In genomic region chr1:223720987-223721591, GRCh38 we compare ENCODE assay signal across 10 cellular contexts. TPM values are rescaled to one million over a fixed set of nuclear protein-coding genes. Genes with fewer than 3 reads are reported as not detected.
A peak's percentile ranks its signal among the peaks of the same experiment; 100 is the strongest.
DNase-seq lines count a peak whose midpoint lies in the region; FAIRE-seq and TF ChIP-seq lines count a peak whose summit lies in the region.
"Had no signal": no experiment of that assay in that cellular context is flagged by ENCODE, and none has a peak within 500 bp of the region (broad histone marks: within the 10 kb centered on the region; RNA-seq: fewer than 3 reads in every experiment).

No MANE protein-coding gene starts in this region.

- peaks cover 21% of the 10 kb centered on the region for H3K4me1 Mint-ChIP-seq in nephron

- no peak overlapping the region for H2BK120ac ChIP-seq in H1 (replicated peaks; ENCODE audit: low read depth, low read length)

- H2AFZ ChIP-seq in H1 (ENCODE audit: low read length) = no peak overlapping the region

- POLR2A ChIA-PET in H1 (lab: Charles Lee; ENCODE audit: partially characterized antibody) = interaction anchor here (0.6 to 0.8 kb wide), 2 partner anchors 8 to 23 kb away, joined by 3 to 4 read pairs; no protein-coding TSS in a partner anchor

- H3K27ac ChIP-seq in H1 (ENCODE audit: low read depth, low read length) = no peak overlapping the region
- H3K27ac ChIP-seq: foreskin keratinocyte had no signal

- no peak for TF ChIP-seq CTCF in AG10803 (conservative IDR thresholded peaks at IDR 0.05; ENCODE audit: low read length)
- no peak for TF ChIP-seq CTCF in H1 (IDR thresholded peaks at IDR 0.05; ENCODE audit: control extremely low read depth in 1 of 3, insufficient read depth in 1 of 3, low read depth in 1 of 3, low read length in 3 of 3)
- TF ChIP-seq CTCF in nephron (IDR thresholded peaks at IDR 0.05; ENCODE audit: unreplicated experiment in 3 of 3) = no peak

- H3K79me1 ChIP-seq in H1 (ENCODE audit: low read depth, low read length) = no peaks in the 10 kb centered on the region

- no peaks in the 10 kb centered on the region for H3K23me2 ChIP-seq in H1 (ENCODE audit: low read depth, low read length)

- H3K4ac ChIP-seq in H1 (replicated peaks; ENCODE audit: insufficient read length, low read depth, low read length) = no peak overlapping the region

- no peak for TF ChIP-seq RAD21 in H1 (IDR thresholded peaks at IDR 0.05 in 1 of 2, conservative IDR thresholded peaks at IDR 0.05 in 1 of 2; ENCODE audit: low read depth in 2 of 2, low read length in 2 of 2)

- peak overlapping the region in 1 of 3 experiments; percentile 5 for H3K4me3 Mint-ChIP-seq in nephron

- 90% methylated on average over 4 of the region's 4 CpGs; no CpG with 5 or more reads in 1 of the 2 experiments for WGBS in H1 (ENCODE audit: extremely low coverage in 1 of 2, insufficient coverage in 1 of 2, insufficient read length in 1 of 2, insufficient replicate concordance in 2 of 2, low coverage in 1 of 2, low lambda C conversion rate in 2 of 2, missing lambda C conversion rate in 1 of 2), 2 experiments

- H3K18ac ChIP-seq in H1 (ENCODE audit: extremely low read depth, low read length) = no peak overlapping the region

- H4K5ac ChIP-seq in H1 (ENCODE audit: insufficient read length, low read depth, low read length) = no peak overlapping the region

- H3K4me3 ChIP-seq in AG10803 (ENCODE audit: low read length) = no peak overlapping the region
- no peak overlapping the region for H3K4me3 ChIP-seq in H1 (ENCODE audit: extremely low read depth in 1 of 4, insufficient read depth in 2 of 4, low read depth in 3 of 4, low read length in 4 of 4)

- H3K36me3 Mint-ChIP-seq in nephron (ENCODE audit: low read depth) = peaks cover 55% of the 10 kb centered on the region

- no peak overlapping the region for H2BK12ac ChIP-seq in H1 (ENCODE audit: low read depth, low read length)

- H3K4me2 ChIP-seq in H1 (ENCODE audit: insufficient read depth in 1 of 2, low read depth in 2 of 2, low read length in 2 of 2) = no peak overlapping the region

- CTCF ChIA-PET in H1 (lab: Charles Lee; ENCODE audit: partially characterized antibody) = interaction anchor here (0.9 to 6.9 kb wide), 4 partner anchors 22 to 590 kb away, joined by 3 to 74 read pairs (median 4); no protein-coding TSS in a partner anchor

- no peak overlapping the region for H2BK5ac ChIP-seq in H1 (ENCODE audit: low read depth, low read length)

- H3K56ac ChIP-seq in H1 (replicated peaks; ENCODE audit: insufficient read length, low read depth, low read length) = no peak overlapping the region

- H4K8ac ChIP-seq in H1 (ENCODE audit: extremely low read depth, insufficient read depth, low read length) = no peak overlapping the region

- H2BK15ac ChIP-seq in H1 (ENCODE audit: low read length) = no peak overlapping the region

- H3K4me1 ChIP-seq in H1 (replicated peaks in 1 of 4; ENCODE audit: control insufficient read depth in 3 of 4, insufficient read depth in 4 of 4, low read length in 3 of 4) = peaks cover 1 to 22% (median 11%) of the 10 kb centered on the region in 4 experiments

- H3K14ac ChIP-seq in H1 (ENCODE audit: insufficient read length) = no peak overlapping the region

- H3K27ac Mint-ChIP-seq in nephron = peak overlapping the region; percentile 25 to 82 (median 81)

- H4K91ac ChIP-seq in H1 (replicated peaks; ENCODE audit: insufficient read length, low read length) = no peak overlapping the region

- DNase-seq in AG10803 (ENCODE audit: low read depth) (peak; percentile 92), MV-4-11 (lab: John Stamatoyannopoulos, UW) (peak; percentile 50), H1 (ENCODE audit: low read depth in 1 of 2, low spot score in 2 of 2) (no peak), NCI-H748 treated with DMSO at 0.1 percent for 48 hours (lab: John Stamatoyannopoulos, UW) (no peak), DMS79 treated with DMSO at 0.1 percent for 48 hours (lab: John Stamatoyannopoulos, UW) (no peak), HuH-7 (ENCODE audit: low spot score) (no peak)
- DNase-seq in stimulated activated CD4-positive, alpha-beta T cell treated with anti-CD3 and anti-CD28 coated beads, Interleukin-4, amount 100 ng/mL, for 1 hour = no peak
- DNase-seq: foreskin keratinocyte, NCI-H2029 had no signal

- no peak overlapping the region for H2BK20ac ChIP-seq in H1 (ENCODE audit: low read length)

- H2AK5ac ChIP-seq in H1 (ENCODE audit: low read depth, low read length) = no peak overlapping the region

- no peaks in the 10 kb centered on the region for H3K9me3 Mint-ChIP-seq in nephron

- TF ChIP-seq POLR2A in H1 (IDR thresholded peaks at IDR 0.05; ENCODE audit: control extremely low read depth in 1 of 2, low read depth in 2 of 2, low read length in 2 of 2) = no peak

- H3K9ac ChIP-seq in H1 (replicated peaks in 1 of 4; ENCODE audit: extremely low read depth in 1 of 4, low read depth in 3 of 4, low read length in 3 of 4) = no peak overlapping the region

- no peaks in the 10 kb centered on the region for H3K9me3 ChIP-seq in H1 (ENCODE audit: insufficient read depth in 2 of 2, low read depth in 1 of 2, low read length in 1 of 2)

- peaks cover 0 to 4% of the 10 kb centered on the region in 2 experiments for H4K20me1 ChIP-seq in H1 (replicated peaks in 1 of 2; ENCODE audit: control insufficient read depth in 1 of 2, insufficient read depth in 2 of 2, low read length in 2 of 2)

- H3K79me2 ChIP-seq in H1 (ENCODE audit: control insufficient read depth in 1 of 2, insufficient read depth in 2 of 2, low read length in 2 of 2) = no peaks in the 10 kb centered on the region

- FAIRE-seq in H1 (lab: Jason Lieb, UNC) = no peak

- no peak overlapping the region for H3K23ac ChIP-seq in H1 (ENCODE audit: insufficient read length)

- no peak for TF ChIP-seq EP300 in H1 (IDR thresholded peaks at IDR 0.05; ENCODE audit: borderline replicate concordance in 1 of 2, low read depth in 2 of 2, low read length in 2 of 2)

- H3K27me3 Mint-ChIP-seq in nephron (ENCODE audit: low read depth) = no peaks in the 10 kb centered on the region

- peaks cover 0 to 62% (median 52%) of the 10 kb centered on the region in 4 experiments; a peak in 6 of 7 replicates for H3K27me3 ChIP-seq in H1 (replicated peaks in 1 of 4; ENCODE audit: control insufficient read depth in 3 of 4, extremely low read depth in 1 of 4, insufficient read depth in 3 of 4, low read length in 3 of 4)
- H3K27me3 ChIP-seq: foreskin keratinocyte had no signal

- peaks cover 0 to 4% (median 0%) of the 10 kb centered on the region in 4 experiments; a peak in 1 of 8 replicates for H3K36me3 ChIP-seq in H1 (ENCODE audit: control insufficient read depth in 2 of 4, insufficient read depth in 4 of 4, low read length in 3 of 4)

TF ChIP-seq in H1, 55 proteins besides CTCF, POLR2A, EP300 and RAD21:
- TF ChIP-seq CREB1 (IDR thresholded peaks at IDR 0.05) = no peak
- TF ChIP-seq SUZ12 (IDR thresholded peaks at IDR 0.05; ENCODE audit: low read length) = 0 out of 2 replicates have a peak, but pooled peaks have one; percentile 27

RNA-seq across cellular contexts. Expression of gene CAPN2, which starts 8.8 kb away (rescaled TPM):
- 9.2 and 9.4 TPM in 2 replicates for total RNA-seq in H1 (2021; fragmentation: NEBNext Ultra II Directional; extraction: Animal tissue kit (Norgen Biotek cat#: 25700))
- polyA plus RNA-seq in H1 (2011; rRNA removed) = 9.1 and 10.3 TPM in 2 replicates
- polyA plus RNA-seq in H1 (2011; cell fraction: cytosol; rRNA removed) = 12.1 TPM
- 18.7 TPM for polyA plus RNA-seq in H1 (2011; cell fraction: nucleus; rRNA removed)
- 16.8 to 24.6 TPM (median 19.6 TPM) in 4 replicates for polyA plus RNA-seq in H1 (2012, experiment 1 of 2)
- 2.8 TPM for polyA plus RNA-seq in H1 (2012, experiment 2 of 2)
- 8.5 TPM for polyA plus RNA-seq in H1 (2013, experiment 1 of 2)
- 8.5 TPM for polyA plus RNA-seq in H1 (2013, experiment 2 of 2)
- 10.8 and 24.0 TPM in 2 replicates for polyA minus RNA-seq in H1 (2011; rRNA and poly(A)+ RNA removed)
- polyA minus RNA-seq in H1 (2011; cell fraction: cytosol; rRNA and poly(A)+ RNA removed) = 15.3 TPM
- polyA minus RNA-seq in H1 (2011; cell fraction: nucleus; rRNA and poly(A)+ RNA removed) = 12.7 TPM

RNA-seq across cellular contexts. Expression of gene CAPN8, which starts 55.6 kb away (rescaled TPM):
- 0.26 TPM in 1 of 2 replicates, not detected in the other for total RNA-seq in H1 (2021; fragmentation: NEBNext Ultra II Directional; extraction: Animal tissue kit (Norgen Biotek cat#: 25700))
- 0.20 TPM in 1 of 2 replicates, not detected in the other for polyA plus RNA-seq in H1 (2011; rRNA removed)
- polyA plus RNA-seq in H1 (2011; cell fraction: cytosol; rRNA removed) = not detected
- 0.48 TPM for polyA plus RNA-seq in H1 (2011; cell fraction: nucleus; rRNA removed)
- polyA plus RNA-seq in H1 (2012, experiment 1 of 2) = 0.19 TPM in 1 of 4 replicates, not detected in the others
- polyA plus RNA-seq in H1 (2012, experiment 2 of 2) = not detected
- polyA plus RNA-seq in H1 (2013, experiment 1 of 2) = not detected
- not detected for polyA plus RNA-seq in H1 (2013, experiment 2 of 2)
- not detected in 2 replicates for polyA minus RNA-seq in H1 (2011; rRNA and poly(A)+ RNA removed)
- polyA minus RNA-seq in H1 (2011; cell fraction: cytosol; rRNA and poly(A)+ RNA removed) = not detected
- not detected for polyA minus RNA-seq in H1 (2011; cell fraction: nucleus; rRNA and poly(A)+ RNA removed)

Comparison
In these comparisons a context has a peak if more than half of its experiments do, and no peak if none do; other contexts are left out.
1. DNase-seq: peak in AG10803 (single experiment) and MV-4-11 (single experiment); none in H1 (0 of 2), stimulated activated CD4-positive, alpha-beta T cell treated with anti-CD3 and anti-CD28 coated beads, Interleukin-4, amount 100 ng/mL, for 1 hour (single experiment), NCI-H748 treated with DMSO at 0.1 percent for 48 hours (single experiment), DMS79 treated with DMSO at 0.1 percent for 48 hours (single experiment) and HuH-7 (single experiment).